In genomic region chr6:157379656-157380457, GRCh38 we compare ENCODE assay signal across 8 cellular contexts. TPM values are rescaled to one million over a fixed set of nuclear protein-coding genes. Genes with fewer than 3 reads are reported as not detected.
DNase-seq lines count a peak whose midpoint lies in the region; ATAC-seq and TF ChIP-seq lines count a peak whose summit lies in the region.

No MANE protein-coding gene starts in this region.

- no peaks in the 10 kb centered on the region for H3K9me3 ChIP-seq in CD4-positive, CD25-positive, alpha-beta regulatory T cell (ENCODE audit: control insufficient read depth in 2 of 2, low read length in 2 of 2)
- H3K9me3 ChIP-seq in liver (ENCODE audit: control insufficient read depth in 4 of 4, low read length in 3 of 4) = no peaks in the 10 kb centered on the region

- no peaks in the 10 kb centered on the region for H3K36me3 Mint-ChIP-seq in CD4-positive, CD25-positive, alpha-beta regulatory T cell

- H3K36me3 ChIP-seq in CD4-positive, CD25-positive, alpha-beta regulatory T cell (ENCODE audit: control insufficient read depth, insufficient read depth, low read length) = no peaks in the 10 kb centered on the region
- H3K36me3 ChIP-seq in liver (ENCODE audit: control insufficient read depth in 4 of 4, insufficient read depth in 3 of 4, low read depth in 1 of 4, low read length in 3 of 4) = no peaks in the 10 kb centered on the region

- no peaks in the 10 kb centered on the region for H3K27me3 ChIP-seq in CD4-positive, CD25-positive, alpha-beta regulatory T cell (ENCODE audit: control insufficient read depth, insufficient read depth, low read length)
- H3K27me3 ChIP-seq in liver (ENCODE audit: control insufficient read depth in 4 of 4, insufficient read depth in 4 of 4, low read length in 3 of 4) = no peaks in the 10 kb centered on the region

- H3K4me3 ChIP-seq in CD4-positive, CD25-positive, alpha-beta regulatory T cell (ENCODE audit: low read depth, low read length) = peak overlapping the region; percentile 79
- H3K4me3 ChIP-seq in liver (ENCODE audit: low read depth in 1 of 3, low read length in 3 of 3) = peak overlapping the region; percentile 85 to 95 (median 94)

- H3K9ac ChIP-seq in liver (ENCODE audit: low read depth in 1 of 2, low read length in 2 of 2) = peak overlapping the region; percentile 36 to 42

- ATAC-seq in CD4-positive, CD25-positive, alpha-beta regulatory T cell (ENCODE audit: low read depth in 2 of 2) = peak; percentile 81 to 83
- peak; percentile 63 for ATAC-seq in GM19452 (IDR thresholded peaks at IDR 0.05; ENCODE audit: unreplicated experiment)
- ATAC-seq in HG03571 (IDR thresholded peaks at IDR 0.05; ENCODE audit: unreplicated experiment) = peak; percentile 61

- H3K27ac ChIP-seq in CD4-positive, CD25-positive, alpha-beta regulatory T cell (ENCODE audit: insufficient read depth, low read length, poor library complexity, severe bottlenecking) = peak overlapping the region; percentile 81
- H3K27ac ChIP-seq in liver (ENCODE audit: low read depth in 1 of 2, low read length in 2 of 2) = peak overlapping the region; percentile 77 to 93

- WGBS in liver = under 1% methylated on average over 45 of the region's 45 CpGs

- H3K27me3 Mint-ChIP-seq in CD4-positive, CD25-positive, alpha-beta regulatory T cell = peaks cover 24% of the 10 kb centered on the region

- peaks cover 5 to 21% (median 17%) of the 10 kb centered on the region in 4 donors for H3K4me1 Mint-ChIP-seq in CD4-positive, CD25-positive, alpha-beta regulatory T cell

- peak overlapping the region; percentile 51 to 86 (median 66) for H3K27ac Mint-ChIP-seq in CD4-positive, CD25-positive, alpha-beta regulatory T cell

- H3K4me3 Mint-ChIP-seq in CD4-positive, CD25-positive, alpha-beta regulatory T cell = peak overlapping the region; percentile 84 to 95 (median 88)

- peak; percentile 23 to 60 for TF ChIP-seq RAD21 in liver (IDR thresholded peaks at IDR 0.05)

- TF ChIP-seq CTCF in liver (IDR thresholded peaks at IDR 0.05; ENCODE audit: low read depth, low read length, missing input control) = no peak

- H3K4me1 ChIP-seq in CD4-positive, CD25-positive, alpha-beta regulatory T cell (ENCODE audit: control insufficient read depth, insufficient read depth, low read length, poor library complexity, severe bottlenecking) = peaks cover 18% of the 10 kb centered on the region
- peaks cover 5 to 26% (median 12%) of the 10 kb centered on the region in 4 donors for H3K4me1 ChIP-seq in liver (ENCODE audit: control insufficient read depth in 4 of 4, insufficient read depth in 4 of 4, low read length in 3 of 4)

- peaks cover 0 to 1% (median 0%) of the 10 kb centered on the region in 7 donors for H3K9me3 Mint-ChIP-seq in CD4-positive, CD25-positive, alpha-beta regulatory T cell

- peak; percentile 85 to 92 (median 86) for DNase-seq in CD4-positive, CD25-positive, alpha-beta regulatory T cell
- DNase-seq in NCI-H748 treated with DMSO at 0.1 percent for 48 hours (lab: John Stamatoyannopoulos, UW) (peak; percentile 85), dermis blood vessel endothelial cell (peak; percentile 94)
- DNase-seq in activated CD4-positive, alpha-beta T cell treated with anti-CD3 and anti-CD28 coated beads, Interleukin-2, amount 50 U/mL, for 24 hours (ENCODE audit: low read depth in 1 of 2, low spot score in 1 of 2) = peak; percentile 69 to 88
- DNase-seq in stimulated activated CD4-positive, alpha-beta T cell treated with anti-CD3 and anti-CD28 coated beads, Interleukin-2, amount 100 ng/mL, for 48 hours = peak; percentile 79

TF ChIP-seq in liver, 16 proteins besides CTCF, POLR2A, EP300 and RAD21:
- TF ChIP-seq TAF1 (conservative IDR thresholded peaks at IDR 0.05) (no peak), MAX (IDR thresholded peaks at IDR 0.05) (no peak), SP1 (IDR thresholded peaks at IDR 0.05) (peak; percentile 12)

RNA-seq across cellular contexts. Expression of gene ZDHHC14, which starts 1.1 kb away (rescaled TPM):
- total RNA-seq in CD4-positive, CD25-positive, alpha-beta regulatory T cell = 4.2 TPM
- 1 to 10 TPM in 2 of 4 donors, under 1 TPM in 2; 0.29 to 1.5 (median 0.81) TPM for polyA plus RNA-seq in CD4-positive, CD25-positive, alpha-beta regulatory T cell
- 24.1 and 32.8 TPM in 2 replicates for total RNA-seq in dermis blood vessel endothelial cell
- total RNA-seq in liver = 10 to 100 TPM; 11.0 to 11.7 TPM
- 1 to 10 TPM; 4.4 to 5.7 TPM for polyA plus RNA-seq in liver

RNA-seq across cellular contexts. Expression of gene TMEM242, which starts 56.5 kb away (rescaled TPM):
- 10.1 TPM for total RNA-seq in CD4-positive, CD25-positive, alpha-beta regulatory T cell
- 10 to 100 TPM in 3 of 4 donors, 1 to 10 TPM in 1; 8.7 to 14.2 (median 10.4) TPM for polyA plus RNA-seq in CD4-positive, CD25-positive, alpha-beta regulatory T cell
- 6.2 and 7.5 TPM in 2 replicates for total RNA-seq in dermis blood vessel endothelial cell
- 1 to 10 TPM; 6.0 to 6.2 TPM for total RNA-seq in liver
- 10 to 100 TPM in 1 of 2 donors, 1 to 10 TPM in 1; 3.7 to 10.2 TPM for polyA plus RNA-seq in liver

Comparison
In these comparisons a context has a peak if more than half of its experiments do, and no peak if none do; other contexts are left out.
1. Peak in every context shown above with its lines: DNase-seq, ATAC-seq, H3K4me3 ChIP-seq and H3K27ac ChIP-seq.